Comparison of ENCODE assay signal across 34 cellular contexts in the genomic region with DNA sequence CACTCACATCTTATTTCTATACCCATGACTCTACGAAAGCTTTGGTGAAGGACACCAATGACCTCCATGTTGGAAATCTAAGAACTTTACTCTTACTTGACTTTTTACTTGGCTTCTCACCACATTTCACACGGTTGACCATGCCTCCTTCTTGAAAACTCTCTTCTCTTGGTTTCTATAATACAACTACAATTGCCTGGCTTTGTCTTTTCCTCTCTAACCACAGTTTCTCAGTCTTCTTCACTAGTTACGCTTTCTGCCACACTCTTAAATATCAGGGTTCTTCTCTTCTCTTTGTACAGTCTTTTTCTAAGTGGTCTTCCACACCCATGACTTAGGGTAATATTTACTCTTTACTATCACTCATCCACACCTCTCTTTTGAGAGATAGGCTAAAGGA.
"Had no signal": no experiment of that assay in that cellular context is flagged by ENCODE, and none has a peak within 500 bp of the region (broad histone marks: within the 10 kb centered on the region; RNA-seq: fewer than 3 reads in every experiment).

No MANE protein-coding gene starts in this region.

- H3K27ac ChIP-seq: KMS-11 had no signal

- DNase-seq: Karpas-422, Kasumi-1, MG63, MM.1S, MV-4-11, NCI-H1048, NCI-H1092, NCI-H1092 treated with DMSO at 0.1 percent for 48 hours, NCI-H1105, NCI-H1105 treated with DMSO at 0.1 percent for 48 hours, NCI-H1417, NCI-H1417 treated with DMSO at 0.1 percent for 48 hours, NCI-H1436, NCI-H1436 treated with DMSO at 0.1 percent for 48 hours, NCI-H146, NCI-H1694, NCI-H1694 treated with DMSO at 0.1 percent for 48 hours, NCI-H187, NCI-H187 treated with DMSO at 0.1 percent for 48 hours, NCI-H1930, NCI-H2029, NCI-H2029 treated with DMSO at 0.1 percent for 48 hours, NCI-H2081, NCI-H2081 treated with DMSO at 0.1 percent for 48 hours, NCI-H2107, NCI-H2171, NCI-H2171 treated with DMSO at 0.1 percent for 48 hours, NCI-H2227 treated with DMSO at 0.1 percent for 48 hours, NCI-H226, NCI-H345, NCI-H446, NCI-H446 treated with DMSO at 0.1 percent for 48 hours, NCI-H510A had no signal

- H3K9ac ChIP-seq: KMS-11 had no signal

- H3K36me3 ChIP-seq: MG63 had no signal

- H3K4me2 ChIP-seq: KMS-11 had no signal

- H3K9me3 ChIP-seq: MG63 had no signal

- H3K4me3 ChIP-seq: MG63 had no signal

- H3K27me3 ChIP-seq: MG63 had no signal
